Comparison of ENCODE assay signal across 21 cellular contexts in genomic region chr5:6471252-6471651, GRCh38. TPM values are rescaled to one million over a fixed set of nuclear protein-coding genes. Genes with fewer than 3 reads are reported as not detected.
DNase-seq lines count a peak whose midpoint lies in the region; ATAC-seq and TF ChIP-seq lines count a peak whose summit lies in the region.
"Had no signal": no experiment of that assay in that cellular context is flagged by ENCODE, and none has a peak within 500 bp of the region (broad histone marks: within the 10 kb centered on the region; RNA-seq: fewer than 3 reads in every experiment).

No MANE protein-coding gene starts in this region.

- DNase-seq in cardiac septum (ENCODE audit: low spot score): peak; percentile 57
- no peak for DNase-seq in Right ventricle myocardium superior
- peak; percentile 24 for DNase-seq in endodermal cell
- DNase-seq in sigmoid colon: peak; percentile 46
- no peak for DNase-seq in COR-L47 (lab: John Stamatoyannopoulos, UW)
- no peak for DNase-seq in osteocyte (ENCODE audit: extremely low spot score, unreplicated experiment)
- DNase-seq: 8988T; ACHN; BE2C; C1 segment of cervical spinal cord; Caco-2; Calu3; CD4-positive, alpha-beta memory T cell; CD4-positive, CD25-positive, alpha-beta regulatory T cell; CD8-positive, alpha-beta memory T cell; DMS79 treated with DMSO at 0.1 percent for 48 hours; GF-D8 had no signal

- H3K27ac ChIP-seq in endodermal cell (ENCODE audit: low read depth, low read length) (no peak overlapping the region), sigmoid colon (no peak overlapping the region)
- H3K27ac ChIP-seq: BLaER1 had no signal

- 100% methylated on average over 1 of the region's 1 CpG for WGBS in endodermal cell (ENCODE audit: insufficient coverage in 1 of 2, insufficient read length in 1 of 2), 2 experiments
- WGBS in sigmoid colon, 2 donors: 95 to 98% methylated on average over 1 of the region's 1 CpG

- H3K4me1 ChIP-seq in endodermal cell (ENCODE audit: control insufficient read depth, insufficient read depth, low read length): no peaks in the 10 kb centered on the region
- H3K4me1 ChIP-seq in sigmoid colon: peaks cover 0 to 18% (median 12%) of the 10 kb centered on the region in 4 donors
- H3K4me1 ChIP-seq: Caco-2 had no signal

- H3K36me3 ChIP-seq in endodermal cell (ENCODE audit: control insufficient read depth, insufficient read depth, low read length) (no peaks in the 10 kb centered on the region), sigmoid colon (no peaks in the 10 kb centered on the region)
- H3K36me3 ChIP-seq: BE2C, BLaER1 had no signal

- peaks cover 5% of the 10 kb centered on the region for H3K9me3 Mint-ChIP-seq in endodermal cell
- peaks cover 7% of the 10 kb centered on the region for H3K9me3 Mint-ChIP-seq in osteocyte (ENCODE audit: unreplicated experiment)
- H3K9me3 Mint-ChIP-seq: CD8-positive, alpha-beta memory T cell had no signal

- H3K9me3 ChIP-seq in endodermal cell (ENCODE audit: control insufficient read depth, low read length) (no peaks in the 10 kb centered on the region), sigmoid colon (no peaks in the 10 kb centered on the region)
- H3K9me3 ChIP-seq: BE2C, Caco-2 had no signal

- H3K27me3 Mint-ChIP-seq in endodermal cell (ENCODE audit: insufficient read depth) (peaks cover 39% of the 10 kb centered on the region), osteocyte (ENCODE audit: unreplicated experiment) (peaks cover 26% of the 10 kb centered on the region)

- H3K4me1 Mint-ChIP-seq in endodermal cell (no peaks in the 10 kb centered on the region), osteocyte (ENCODE audit: unreplicated experiment) (no peaks in the 10 kb centered on the region)
- H3K4me1 Mint-ChIP-seq: CD14-positive monocyte; CD4-positive, alpha-beta memory T cell; CD4-positive, CD25-positive, alpha-beta regulatory T cell; CD8-positive, alpha-beta memory T cell had no signal

- H3K27me3 ChIP-seq in endodermal cell (ENCODE audit: control insufficient read depth, insufficient read depth, low read length, poor library complexity, severe bottlenecking): peaks cover 45% of the 10 kb centered on the region
- H3K27me3 ChIP-seq in sigmoid colon: no peaks in the 10 kb centered on the region
- H3K27me3 ChIP-seq: BE2C, BLaER1 had no signal

- TF ChIP-seq POLR2A in sigmoid colon (IDR thresholded peaks at IDR 0.05): no peak

- H3K9ac ChIP-seq in endodermal cell (ENCODE audit: extremely low read depth, low read length, poor library complexity, severe bottlenecking): no peak overlapping the region
- H3K9ac ChIP-seq: BLaER1 had no signal

- H3K4me3 Mint-ChIP-seq in endodermal cell (no peak overlapping the region), osteocyte (ENCODE audit: unreplicated experiment) (no peak overlapping the region)
- H3K4me3 Mint-ChIP-seq: CD14-positive monocyte; CD4-positive, alpha-beta memory T cell; CD4-positive, CD25-positive, alpha-beta regulatory T cell; CD8-positive, alpha-beta memory T cell had no signal

- no peak for TF ChIP-seq EP300 in sigmoid colon (IDR thresholded peaks at IDR 0.05)

- H3K36me3 Mint-ChIP-seq in endodermal cell (ENCODE audit: low read depth): no peaks in the 10 kb centered on the region
- no peaks in the 10 kb centered on the region for H3K36me3 Mint-ChIP-seq in osteocyte (ENCODE audit: unreplicated experiment)
- H3K36me3 Mint-ChIP-seq: CD14-positive monocyte; CD4-positive, alpha-beta memory T cell; CD4-positive, CD25-positive, alpha-beta regulatory T cell; CD8-positive, alpha-beta memory T cell had no signal

- no peak for ATAC-seq in Right ventricle myocardium superior (ENCODE audit: poor library complexity)
- ATAC-seq in GM18909 (IDR thresholded peaks at IDR 0.05; ENCODE audit: poor library complexity, unreplicated experiment): no peak

- H3K27ac Mint-ChIP-seq in endodermal cell (no peak overlapping the region), osteocyte (ENCODE audit: unreplicated experiment) (no peak overlapping the region)
- H3K27ac Mint-ChIP-seq: CD4-positive, alpha-beta memory T cell; CD4-positive, CD25-positive, alpha-beta regulatory T cell had no signal

- intact Hi-C loops in cardiac septum (cut with DNase I): no loop called here
- intact Hi-C loops in Right ventricle myocardium superior (cut with DNase I): no loop called here
- intact Hi-C loops in sigmoid colon (cut with DNase I): no loop called here

- no peak for TF ChIP-seq CTCF in endodermal cell (conservative IDR thresholded peaks at IDR 0.05)
- TF ChIP-seq CTCF in sigmoid colon (IDR thresholded peaks at IDR 0.05): no peak
- no peak for TF ChIP-seq CTCF in osteocyte (IDR thresholded peaks at IDR 0.05)

- H3K4me3 ChIP-seq in endodermal cell (ENCODE audit: low read length) (no peak overlapping the region), sigmoid colon (no peak overlapping the region)
- H3K4me3 ChIP-seq: BLaER1 had no signal

RNA-seq across cellular contexts. Expression of gene UBE2QL1, which starts 22.6 kb away (rescaled TPM):
- total RNA-seq in cardiac septum: 13.1 TPM
- 22.8 TPM for total RNA-seq in Right ventricle myocardium superior
- total RNA-seq in endodermal cell: under 1 TPM in 1 of 2 donors, not detected in 1; 0.11 TPM
- 5.6 TPM for polyA plus RNA-seq in endodermal cell (2013, experiment 1 of 2)
- 5.7 TPM for polyA plus RNA-seq in endodermal cell (2013, experiment 2 of 2)
- total RNA-seq in sigmoid colon: 1 to 10 TPM; 3.6 to 5.5 (median 5.0) TPM
- under 1 TPM; under 0.01 to 0.23 (median 0.22) TPM for polyA plus RNA-seq in sigmoid colon
- total RNA-seq in osteocyte: not detected in 2 replicates
- total RNA-seq: Caco-2; Calu3; CD4-positive, alpha-beta memory T cell; CD4-positive, CD25-positive, alpha-beta regulatory T cell; CD8-positive, alpha-beta memory T cell had no signal
- polyA plus RNA-seq: AG04450; CD14-positive monocyte; CD4-positive, alpha-beta memory T cell; CD4-positive, CD25-positive, alpha-beta regulatory T cell; CD8-positive, alpha-beta memory T cell had no signal

Comparison
In these comparisons a context has a peak if more than half of its experiments do, and no peak if none do; other contexts are left out.
1. DNase-seq: peak in cardiac septum (single experiment), endodermal cell (single experiment) and sigmoid colon (single experiment); none in Right ventricle myocardium superior (single experiment), COR-L47 (single experiment) and osteocyte (single experiment).